ENCODE assay signal across 8 cellular contexts in genomic region chr15:40440300-40441011, GRCh38. TPM values are rescaled to one million over a fixed set of nuclear protein-coding genes. Genes with fewer than 3 reads are reported as not detected.
A peak's percentile ranks its signal among the peaks of the same experiment; 100 is the strongest.
DNase-seq lines count a peak whose midpoint lies in the region; TF ChIP-seq lines count a peak whose summit lies in the region.

Gene BAHD1 (plus strand): TSS chr15:40440953. CDS start chr15:40458465, 17,512 bp downstream.

- H3K27me3 Mint-ChIP-seq in activated naive CD4-positive, alpha-beta T cell treated with anti-CD3 and anti-CD28 coated beads for 36 hours (ENCODE audit: low read depth) = peaks cover 39% of the 10 kb centered on the region

- H3K27ac ChIP-seq in temporal lobe (ENCODE audit: low read depth, low read length) = peak within 1 kb of the TSS; percentile 59

- H3K36me3 Mint-ChIP-seq in activated naive CD4-positive, alpha-beta T cell treated with anti-CD3 and anti-CD28 coated beads for 36 hours (ENCODE audit: low read depth) = no peaks in the 10 kb centered on the region

- DNase-seq in GM04503 (ENCODE audit: low read depth) = peak; percentile 64
- peak; percentile 64 for DNase-seq in HFF-Myc (ENCODE audit: extremely low read depth, low read depth)
- peak; percentile 94 for DNase-seq in NAMALWA (ENCODE audit: low spot score)
- peak; percentile 94 for DNase-seq in SK-N-DZ (ENCODE audit: low spot score)
- peak; percentile 96 for DNase-seq in activated naive CD4-positive, alpha-beta T cell treated with anti-CD3 and anti-CD28 coated beads for 36 hours
- DNase-seq in germinal center (ENCODE audit: low spot score) = peak; percentile 100
- peak; percentile 10 to 98 (median 95) for DNase-seq in nucleus accumbens (lab: John Stamatoyannopoulos, UW)

- H3K4me3 Mint-ChIP-seq in activated naive CD4-positive, alpha-beta T cell treated with anti-CD3 and anti-CD28 coated beads for 36 hours = peak within 1 kb of the TSS; percentile 88

- CTCF ChIA-PET in activated naive CD4-positive, alpha-beta T cell treated with anti-CD3 and anti-CD28 coated beads for 36 hours (lab: Charles Lee) = interaction anchor here (0.7 to 2.7 kb wide), 10 partner anchors 9 to 330 kb away, joined by 3 to 9 read pairs (median 4); partner anchors contain the start of gene RPUSD2

- H3K27ac Mint-ChIP-seq in activated naive CD4-positive, alpha-beta T cell treated with anti-CD3 and anti-CD28 coated beads for 36 hours = peak within 1 kb of the TSS; percentile 54

- intact Hi-C loops in activated naive CD4-positive, alpha-beta T cell treated with anti-CD3 and anti-CD28 coated beads for 36 hours (cut with micrococcal nuclease) = loop anchor here (1.0 to 2.0 kb wide), 2 partner anchors 53 to 154 kb away; partner anchors contain the start of gene KNL1

- H3K4me3 ChIP-seq in HFF-Myc (replicated peaks; ENCODE audit: low read depth, low read length) = peak within 1 kb of the TSS; percentile 61

- no peaks in the 10 kb centered on the region for H3K9me3 Mint-ChIP-seq in activated naive CD4-positive, alpha-beta T cell treated with anti-CD3 and anti-CD28 coated beads for 36 hours

- no peak for TF ChIP-seq CTCF in HFF-Myc (IDR thresholded peaks at IDR 0.05; ENCODE audit: low read depth, low read length, missing control alignments)

- peaks cover 60% of the 10 kb centered on the region for H3K4me1 Mint-ChIP-seq in activated naive CD4-positive, alpha-beta T cell treated with anti-CD3 and anti-CD28 coated beads for 36 hours (ENCODE audit: low read depth)

RNA-seq across cellular contexts. Expression of gene BAHD1, which starts in this region (rescaled TPM):
- 21.6 and 24.7 TPM in 2 replicates for polyA plus RNA-seq in SK-N-DZ (2014; cell fraction: cytosol; rRNA removed)
- polyA plus RNA-seq in SK-N-DZ (2014; cell fraction: nucleus; rRNA removed) = 34.6 and 44.7 TPM in 2 replicates
- total RNA-seq in activated naive CD4-positive, alpha-beta T cell treated with anti-CD3 and anti-CD28 coated beads for 36 hours = 10 to 100 TPM in 1 of 2 experiments, 1 to 10 TPM in 1; 9.9 to 11.7 TPM
- total RNA-seq in temporal lobe = 7.6 TPM

Comparison
In these comparisons a context has a peak if more than half of its experiments do, and no peak if none do; other contexts are left out.
1. Peak in every context shown above with its lines: DNase-seq, H3K4me3 ChIP-seq and H3K27ac ChIP-seq.